ENCODE assay signal across 26 cellular contexts in genomic region chr11:66734215-66734614, GRCh38.
"Had no signal": no experiment of that assay in that cellular context is flagged by ENCODE, and none has a peak within 500 bp of the region (broad histone marks: within the 10 kb centered on the region; RNA-seq: fewer than 3 reads in every experiment).

No MANE protein-coding gene starts in this region.

- H3K36me3 ChIP-seq: lower lobe of right lung, neural progenitor cell, neutrophil, spleen, suprapubic skin, transverse colon, upper lobe of left lung, vagina had no signal

- DNase-seq: hypothalamus; immature natural killer cell; kidney; left ventricle myocardium superior; lower lobe of right lung; mammary epithelial cell; mesenchymal stem cell; naive B cell; natural killer cell; nephron progenitor cell; occipital lobe; retina; right cardiac atrium; spleen; stimulated activated CD4-positive, alpha-beta T cell treated with anti-CD3 and anti-CD28 coated beads, Interleukin-4, amount 100 ng/mL, for 24 hours; stimulated activated naive CD4-positive, alpha-beta T cell; transverse colon; upper lobe of left lung had no signal

- ATAC-seq: left ventricle myocardium superior; lower lobe of right lung; natural killer cell; right cardiac atrium; sciatic nerve; stimulated activated effector memory CD8-positive, alpha-beta T cell treated with anti-CD3 and anti-CD28 coated beads, Interleukin-12 subunit alpha, Interleukin-12 subunit beta, amount 100 ng/mL, for 72 hours had no signal

- H3K9me3 ChIP-seq: lower lobe of right lung, neutrophil, spleen, suprapubic skin, transverse colon, upper lobe of left lung, vagina had no signal

- H3K4me3 ChIP-seq: lower lobe of right lung, neural progenitor cell, skin epidermis, spleen, suprapubic skin, transverse colon, upper lobe of left lung, vagina had no signal

- H3K4me1 ChIP-seq: lower lobe of right lung, parathyroid adenoma, suprapubic skin, transverse colon, upper lobe of left lung, vagina had no signal

- H3K27me3 ChIP-seq: suprapubic skin, upper lobe of left lung, vagina had no signal

- H3K27ac ChIP-seq: lower lobe of right lung, neural progenitor cell, neutrophil, parathyroid adenoma, skin epidermis, spleen, suprapubic skin, transverse colon, upper lobe of left lung, vagina had no signal
